9 cellular contexts compared by ENCODE assay signal in genomic region chr7:117014673-117015133, GRCh38.
DNase-seq lines count a peak whose midpoint lies in the region; ATAC-seq and TF ChIP-seq lines count a peak whose summit lies in the region.
"Had no signal": no experiment of that assay in that cellular context is flagged by ENCODE, and none has a peak within 500 bp of the region (broad histone marks: within the 10 kb centered on the region; RNA-seq: fewer than 3 reads in every experiment).

No MANE protein-coding gene starts in this region.

- H3K4me1 ChIP-seq in SK-N-SH (ENCODE audit: control insufficient read depth in 1 of 2, insufficient read depth in 2 of 2, low read depth in 1 of 2, low read length in 1 of 2) = peaks cover 20 to 23% of the 10 kb centered on the region in 2 experiments; a peak in 3 of 4 replicates
- H3K4me1 ChIP-seq in foreskin keratinocyte = peaks cover 33% of the 10 kb centered on the region
- H3K4me1 ChIP-seq in esophagus squamous epithelium = peaks cover 0 to 30% (median 4%) of the 10 kb centered on the region in 3 donors

- H3K9me2 ChIP-seq in SK-N-SH = no peaks in the 10 kb centered on the region

- no peak overlapping the region for H3K27ac Mint-ChIP-seq in stimulated activated effector memory CD8-positive, alpha-beta T cell treated with anti-CD3 and anti-CD28 coated beads, Interleukin-12 subunit alpha, Interleukin-12 subunit beta, amount 100 ng/mL, for 72 hours
- H3K27ac Mint-ChIP-seq: activated naive CD8-positive, alpha-beta T cell had no signal

- H3K4me3 ChIP-seq in AG10803 (ENCODE audit: low read length) = peak overlapping the region; percentile 3; the same call in 1 of the 2 replicates
- H3K4me3 ChIP-seq in SK-N-SH (ENCODE audit: low read depth in 2 of 2, low read length in 1 of 2) = peak overlapping the region; percentile 28 to 34; a peak in 3 of 4 replicates
- H3K4me3 ChIP-seq in esophagus squamous epithelium = peak overlapping the region in 1 of 4 donors; percentile 46

- H3K4me1 Mint-ChIP-seq in stimulated activated effector memory CD8-positive, alpha-beta T cell treated with anti-CD3 and anti-CD28 coated beads, Interleukin-12 subunit alpha, Interleukin-12 subunit beta, amount 100 ng/mL, for 72 hours = peaks cover 32% of the 10 kb centered on the region

- POLR2A ChIA-PET in SK-N-SH (lab: Yijun Ruan, JAX) = no interaction called here

- H3K4me2 ChIP-seq in SK-N-SH = peak overlapping the region; percentile 63

- peak in 1 of 2 experiments; percentile 27; a peak in 1 of 4 replicates for TF ChIP-seq EP300 in SK-N-SH (IDR thresholded peaks at IDR 0.05; ENCODE audit: borderline replicate concordance in 1 of 2, low read depth in 1 of 2, low read length in 1 of 2)

- H3K4me3 Mint-ChIP-seq in stimulated activated effector memory CD8-positive, alpha-beta T cell treated with anti-CD3 and anti-CD28 coated beads, Interleukin-12 subunit alpha, Interleukin-12 subunit beta, amount 100 ng/mL, for 72 hours = no peak overlapping the region

- no peaks in the 10 kb centered on the region for H3K9me3 Mint-ChIP-seq in stimulated activated effector memory CD8-positive, alpha-beta T cell treated with anti-CD3 and anti-CD28 coated beads, Interleukin-12 subunit alpha, Interleukin-12 subunit beta, amount 100 ng/mL, for 72 hours

- H3K27ac ChIP-seq in SK-N-SH (ENCODE audit: low read depth in 2 of 2, low read length in 1 of 2) (peak overlapping the region; percentile 30 to 79), foreskin keratinocyte (peak overlapping the region; percentile 26), esophagus squamous epithelium (peak overlapping the region in 1 of 4 donors; percentile 3)

- peak overlapping the region; percentile 19; the same call in 1 of the 2 replicates for H3K9ac ChIP-seq in SK-N-SH

- peaks cover 8% of the 10 kb centered on the region for H3F3A ChIP-seq in SK-N-SH (replicated peaks; ENCODE audit: insufficient read depth)

- 19% methylated on average over 6 of the region's 6 CpGs for WGBS in SK-N-SH (ENCODE audit: low lambda C conversion rate)
- 7 to 9% methylated on average over 6 of the region's 6 CpGs for WGBS in esophagus squamous epithelium, 2 donors

- no peaks in the 10 kb centered on the region for H3K9me3 ChIP-seq in SK-N-SH
- no peaks in the 10 kb centered on the region for H3K9me3 ChIP-seq in esophagus squamous epithelium

- H3K79me2 ChIP-seq in SK-N-SH (ENCODE audit: insufficient read depth) = peaks cover 28% of the 10 kb centered on the region

- peak; percentile 31 for DNase-seq in AG10803 (ENCODE audit: low read depth)
- peak; percentile 66 for DNase-seq in SK-N-SH
- no peak for DNase-seq in foreskin keratinocyte
- peak; percentile 20 for DNase-seq in pulmonary artery endothelial cell (ENCODE audit: low read depth, low spot score)
- no peak for DNase-seq in stimulated activated effector memory CD8-positive, alpha-beta T cell treated with anti-CD3 and anti-CD28 coated beads, Interleukin-12 subunit alpha, Interleukin-12 subunit beta, amount 100 ng/mL, for 72 hours (ENCODE audit: low spot score in 2 of 2)
- no peak for DNase-seq in esophagus squamous epithelium (lab: John Stamatoyannopoulos, UW)

- no peak for TF ChIP-seq POLR2A in esophagus squamous epithelium (IDR thresholded peaks at IDR 0.05)

- H3K36me3 ChIP-seq in SK-N-SH (replicated peaks in 1 of 2; ENCODE audit: control insufficient read depth in 1 of 2, insufficient read depth in 2 of 2, low read length in 1 of 2) = no peaks in the 10 kb centered on the region
- H3K36me3 ChIP-seq in esophagus squamous epithelium = no peaks in the 10 kb centered on the region

- TF ChIP-seq RAD21 in SK-N-SH (IDR thresholded peaks at IDR 0.05; ENCODE audit: low read length) = 0 out of 2 replicates have a peak, but pooled peaks have one; percentile 3

- no peaks in the 10 kb centered on the region for H3K36me3 Mint-ChIP-seq in stimulated activated effector memory CD8-positive, alpha-beta T cell treated with anti-CD3 and anti-CD28 coated beads, Interleukin-12 subunit alpha, Interleukin-12 subunit beta, amount 100 ng/mL, for 72 hours
- H3K36me3 Mint-ChIP-seq: activated naive CD8-positive, alpha-beta T cell had no signal

- CTCF ChIA-PET in SK-N-SH (lab: Yijun Ruan, JAX) = interaction anchor here (0.8 to 7.5 kb wide), 3 partner anchors 8 to 39 kb away, joined by 3 to 58 read pairs (median 10); no protein-coding TSS in a partner anchor

- intact Hi-C loops in esophagus squamous epithelium (cut with DNase I) = no loop called here

- no peak for TF ChIP-seq CTCF in AG10803 (conservative IDR thresholded peaks at IDR 0.05; ENCODE audit: low read length)
- no peak for TF ChIP-seq CTCF in SK-N-SH (IDR thresholded peaks at IDR 0.05)
- TF ChIP-seq CTCF in foreskin keratinocyte (conservative IDR thresholded peaks at IDR 0.05) = no peak
- TF ChIP-seq CTCF in esophagus squamous epithelium (IDR thresholded peaks at IDR 0.05) = no peak

- H3K27me3 ChIP-seq in SK-N-SH (ENCODE audit: insufficient read depth) = no peaks in the 10 kb centered on the region
- no peaks in the 10 kb centered on the region for H3K27me3 ChIP-seq in foreskin keratinocyte
- no peaks in the 10 kb centered on the region for H3K27me3 ChIP-seq in esophagus squamous epithelium

- H4K20me1 ChIP-seq in SK-N-SH (ENCODE audit: insufficient read depth) = no peaks in the 10 kb centered on the region

- peak overlapping the region; percentile 38; the same call in 1 of the 2 replicates for H2AFZ ChIP-seq in SK-N-SH (ENCODE audit: low read depth)

- ATAC-seq in GM19035 (IDR thresholded peaks at IDR 0.05; ENCODE audit: unreplicated experiment) = peak; percentile 39
- peak; percentile 31 for ATAC-seq in HG03439 (IDR thresholded peaks at IDR 0.05; ENCODE audit: unreplicated experiment)
- ATAC-seq in foreskin keratinocyte = peak; percentile 59
- no peak for ATAC-seq in stimulated activated effector memory CD8-positive, alpha-beta T cell treated with anti-CD3 and anti-CD28 coated beads, Interleukin-12 subunit alpha, Interleukin-12 subunit beta, amount 100 ng/mL, for 72 hours

TF ChIP-seq in SK-N-SH, 30 proteins besides CTCF, POLR2A, EP300 and RAD21 (continues in another document):
- TF ChIP-seq PBX3 (IDR thresholded peaks at IDR 0.05) (no peak), TEAD4 (IDR thresholded peaks at IDR 0.05; ENCODE audit: borderline replicate concordance, insufficient read depth) (no peak), ZBTB33 (IDR thresholded peaks at IDR 0.05; ENCODE audit: borderline replicate concordance, low read depth) (no peak), MAX (IDR thresholded peaks at IDR 0.05; ENCODE audit: low read depth) (peak; percentile 84), SIN3A (IDR thresholded peaks at IDR 0.05; ENCODE audit: borderline replicate concordance, low read depth, low read length) (peak; percentile 77; the same call in 1 of the 2 replicates), USF1 (IDR thresholded peaks at IDR 0.05; ENCODE audit: borderline replicate concordance, low read depth) (peak; percentile 77; the same call in 1 of the 2 replicates), FOSL2 (IDR thresholded peaks at IDR 0.05; ENCODE audit: borderline replicate concordance, low read depth) (no peak), JUND (IDR thresholded peaks at IDR 0.05) (no peak), CHD2 (IDR thresholded peaks at IDR 0.05; ENCODE audit: low read length, partially characterized antibody) (peak; percentile 46), NRF1 (IDR thresholded peaks at IDR 0.05; ENCODE audit: low read depth, low read length) (no peak), ELF1 (IDR thresholded peaks at IDR 0.05) (no peak), IRF3 (IDR thresholded peaks at IDR 0.05; ENCODE audit: low read depth, low read length) (no peak), MXI1 (IDR thresholded peaks at IDR 0.05; ENCODE audit: low read depth, low read length) (peak; percentile 97)

Comparison
In these comparisons a context has a peak if more than half of its experiments do, and no peak if none do; other contexts are left out.
1. DNase-seq: peak in AG10803 (single experiment), SK-N-SH (single experiment) and pulmonary artery endothelial cell (single experiment); none in foreskin keratinocyte (0 of 2), stimulated activated effector memory CD8-positive, alpha-beta T cell treated with anti-CD3 and anti-CD28 coated beads, Interleukin-12 subunit alpha, Interleukin-12 subunit beta, amount 100 ng/mL, for 72 hours (0 of 2) and esophagus squamous epithelium (single experiment).